10 cellular contexts compared by ENCODE assay signal in genomic region chr17:2892305-2892971, GRCh38.
DNase-seq lines count a peak whose midpoint lies in the region; ATAC-seq, FAIRE-seq and TF ChIP-seq lines count a peak whose summit lies in the region.
"Had no signal": no experiment of that assay in that cellular context is flagged by ENCODE, and none has a peak within 500 bp of the region (broad histone marks: within the 10 kb centered on the region; RNA-seq: fewer than 3 reads in every experiment).

No MANE protein-coding gene starts in this region.

- no peak for DNase-seq in activated T-cell treated with anti-CD3 and anti-CD28 coated beads, Interleukin-2, amount 50 U/mL, for 24 hours
- no peak for DNase-seq in activated T-cell treated with anti-CD3 and anti-CD28 coated beads, Interleukin-2, amount 50 U/mL, for 1 hour
- peak; percentile 76 for DNase-seq in RCC 7860 (ENCODE audit: low spot score)
- peak; percentile 38 for DNase-seq in fibroblast of the conjunctiva (ENCODE audit: low read depth)
- peak; percentile 33 for DNase-seq in stimulated activated CD8-positive, alpha-beta memory T cell treated with anti-CD3 and anti-CD28 coated beads, Interleukin-4, amount 100 ng/mL, for 48 hours
- DNase-seq in frontal cortex (ENCODE audit: low spot score in 2 of 2) = no peak
- DNase-seq in mesothelial cell of epicardium (ENCODE audit: low spot score in 2 of 2, unreplicated experiment in 2 of 2) = no peak
- DNase-seq: activated CD4-positive, alpha-beta T cell treated with anti-CD3 and anti-CD28 coated beads, Interleukin-2, amount 50 U/mL, for 4 hours; GF-D8 had no signal

- no peaks in the 10 kb centered on the region for H3K36me3 Mint-ChIP-seq in activated T-cell treated with anti-CD3 and anti-CD28 coated beads, Interleukin-2, amount 50 U/mL, for 24 hours (ENCODE audit: low read depth)
- no peaks in the 10 kb centered on the region for H3K36me3 Mint-ChIP-seq in mesothelial cell of epicardium

- FAIRE-seq in RCC 7860 (lab: Jason Lieb, UNC) = peak; percentile 28
- FAIRE-seq in frontal cortex (lab: Jason Lieb, UNC) = no peak

- ATAC-seq in GM21367 (IDR thresholded peaks at IDR 0.05; ENCODE audit: unreplicated experiment) = no peak

- peaks cover 9% of the 10 kb centered on the region for H3K4me1 Mint-ChIP-seq in activated T-cell treated with anti-CD3 and anti-CD28 coated beads, Interleukin-2, amount 50 U/mL, for 24 hours (ENCODE audit: low read depth)
- H3K4me1 Mint-ChIP-seq in mesothelial cell of epicardium = peaks cover 2% of the 10 kb centered on the region

- no peak overlapping the region for H3K4me3 Mint-ChIP-seq in activated T-cell treated with anti-CD3 and anti-CD28 coated beads, Interleukin-2, amount 50 U/mL, for 24 hours
- no peak overlapping the region for H3K4me3 Mint-ChIP-seq in mesothelial cell of epicardium

- TF ChIP-seq CTCF in mesothelial cell of epicardium (IDR thresholded peaks at IDR 0.05; ENCODE audit: unreplicated experiment) = no peak

- no peaks in the 10 kb centered on the region for H3K9me3 Mint-ChIP-seq in activated T-cell treated with anti-CD3 and anti-CD28 coated beads, Interleukin-2, amount 50 U/mL, for 24 hours
- H3K9me3 Mint-ChIP-seq in mesothelial cell of epicardium = no peaks in the 10 kb centered on the region

- peak overlapping the region; percentile 4 for H3K27ac Mint-ChIP-seq in activated T-cell treated with anti-CD3 and anti-CD28 coated beads, Interleukin-2, amount 50 U/mL, for 24 hours
- no peak overlapping the region for H3K27ac Mint-ChIP-seq in mesothelial cell of epicardium

- no peaks in the 10 kb centered on the region for H3K27me3 Mint-ChIP-seq in activated T-cell treated with anti-CD3 and anti-CD28 coated beads, Interleukin-2, amount 50 U/mL, for 24 hours
- H3K27me3 Mint-ChIP-seq in mesothelial cell of epicardium (ENCODE audit: low read depth) = no peaks in the 10 kb centered on the region

Comparison
In these comparisons a context has a peak if more than half of its experiments do, and no peak if none do; other contexts are left out.
1. DNase-seq: peak in RCC 7860 (single experiment), fibroblast of the conjunctiva (single experiment) and stimulated activated CD8-positive, alpha-beta memory T cell treated with anti-CD3 and anti-CD28 coated beads, Interleukin-4, amount 100 ng/mL, for 48 hours (single experiment); none in activated T-cell treated with anti-CD3 and anti-CD28 coated beads, Interleukin-2, amount 50 U/mL, for 24 hours (single experiment), activated T-cell treated with anti-CD3 and anti-CD28 coated beads, Interleukin-2, amount 50 U/mL, for 1 hour (single experiment), frontal cortex (0 of 2) and mesothelial cell of epicardium (0 of 2).